20 cellular contexts compared by ENCODE assay signal in the genomic region with DNA sequence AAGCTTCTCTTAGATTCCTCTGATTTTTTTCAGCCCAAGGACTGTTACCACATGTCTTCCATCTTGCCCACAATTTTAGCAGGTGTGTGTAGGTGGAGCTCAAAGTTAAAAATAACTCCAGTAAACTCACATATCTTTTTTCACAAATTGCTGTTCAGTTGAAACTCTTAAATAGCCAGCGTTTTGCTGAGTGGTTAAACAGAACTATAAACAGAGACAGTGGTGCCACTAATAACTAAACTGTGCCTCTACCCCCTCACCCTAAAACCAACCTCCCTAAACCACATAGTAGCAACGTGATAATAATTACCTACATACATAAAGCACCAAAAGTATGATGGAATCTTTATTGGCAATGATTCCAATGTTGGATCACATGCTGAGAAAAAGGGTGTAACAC.
A peak's percentile ranks its signal among the peaks of the same experiment; 100 is the strongest.
DNase-seq lines count a peak whose midpoint lies in the region; ATAC-seq and TF ChIP-seq lines count a peak whose summit lies in the region.
"Had no signal": no experiment of that assay in that cellular context is flagged by ENCODE, and none has a peak within 500 bp of the region (broad histone marks: within the 10 kb centered on the region; RNA-seq: fewer than 3 reads in every experiment).

No MANE protein-coding gene starts in this region.

- 15% methylated on average over 2 of the region's 2 CpGs for WGBS in SK-N-SH (ENCODE audit: low lambda C conversion rate)

- no peaks in the 10 kb centered on the region for H3F3A ChIP-seq in SK-N-SH (replicated peaks; ENCODE audit: insufficient read depth)

- H2AFZ ChIP-seq in SK-N-SH (ENCODE audit: low read depth) = no peak overlapping the region

- H3K9me2 ChIP-seq in SK-N-SH = no peaks in the 10 kb centered on the region

- DNase-seq in Jurkat, Clone E6-1 (ENCODE audit: low read depth, low spot score) = peak; percentile 2
- DNase-seq in SK-N-SH (no peak), GF-D8 (lab: John Stamatoyannopoulos, UW) (no peak), NCI-H345 treated with DMSO at 0.1 percent for 48 hours (lab: John Stamatoyannopoulos, UW; ENCODE audit: unreplicated experiment) (no peak), NAMALWA (ENCODE audit: low spot score) (no peak)
- DNase-seq: activated CD4-positive, alpha-beta T cell treated with anti-CD3 and anti-CD28 coated beads for 48 hours; body of pancreas; effector CD4-positive, alpha-beta T cell; kidney; NCI-H1417 treated with DMSO at 0.1 percent for 48 hours; NK-92 treated with Interleukin-12 subunit alpha and Interleukin-12 subunit beta, amount 100 ng/mL, for 24 hours; retina; stimulated activated CD4-positive, alpha-beta T cell treated with anti-CD3 and anti-CD28 coated beads, Interleukin-4, amount 100 ng/mL, for 24 hours; stomach had no signal

- no peak overlapping the region for H3K27ac ChIP-seq in SK-N-SH (ENCODE audit: low read depth in 2 of 2, low read length in 1 of 2)
- H3K27ac ChIP-seq: BLaER1 treated with 17β-estradiol and CSF1 and Interleukin-3, amounts not matched to agents 10 nM and 100 nM; body of pancreas; SK-N-MC; stomach had no signal

- no peak overlapping the region for H3K4me3 ChIP-seq in Jurkat, Clone E6-1 (ENCODE audit: low read length)
- H3K4me3 ChIP-seq in SK-N-SH (ENCODE audit: low read depth in 2 of 2, low read length in 1 of 2) = no peak overlapping the region
- H3K4me3 ChIP-seq: BLaER1 treated with 17β-estradiol and CSF1 and Interleukin-3, amounts not matched to agents 10 nM and 100 nM; body of pancreas; SK-N-MC; stomach had no signal

- H3K9me3 ChIP-seq in SK-N-SH = no peaks in the 10 kb centered on the region
- H3K9me3 ChIP-seq: body of pancreas had no signal

- no peaks in the 10 kb centered on the region for H3K4me1 ChIP-seq in SK-N-SH (ENCODE audit: control insufficient read depth in 1 of 2, insufficient read depth in 2 of 2, low read depth in 1 of 2, low read length in 1 of 2)
- H3K4me1 ChIP-seq: body of pancreas, stomach had no signal

- no peak overlapping the region for H3K9ac ChIP-seq in SK-N-SH
- H3K9ac ChIP-seq: BLaER1 treated with 17β-estradiol and CSF1 and Interleukin-3, amounts not matched to agents 10 nM and 100 nM had no signal

- no peaks in the 10 kb centered on the region for H3K27me3 ChIP-seq in SK-N-SH (ENCODE audit: insufficient read depth)
- H3K27me3 ChIP-seq: BLaER1 treated with 17β-estradiol and CSF1 and Interleukin-3, amounts not matched to agents 10 nM and 100 nM; body of pancreas; stomach had no signal

- TF ChIP-seq CTCF in SK-N-SH (IDR thresholded peaks at IDR 0.05) = no peak

- H4K20me1 ChIP-seq in SK-N-SH (ENCODE audit: insufficient read depth) = no peaks in the 10 kb centered on the region
- H4K20me1 ChIP-seq: BLaER1 treated with 17β-estradiol and CSF1 and Interleukin-3, amounts not matched to agents 10 nM and 100 nM had no signal

- TF ChIP-seq EP300 in SK-N-SH (IDR thresholded peaks at IDR 0.05; ENCODE audit: borderline replicate concordance in 1 of 2, low read depth in 1 of 2, low read length in 1 of 2) = no peak

- CTCF ChIA-PET in SK-N-SH (lab: Yijun Ruan, JAX) = interaction anchor here (0.7 to 0.8 kb wide), 2 partner anchors 279 to 524 kb away, joined by 3 read pairs; no protein-coding TSS in a partner anchor

- no peak for TF ChIP-seq RAD21 in SK-N-SH (IDR thresholded peaks at IDR 0.05; ENCODE audit: low read length)

- H3K4me2 ChIP-seq in SK-N-SH = no peak overlapping the region

- no peaks in the 10 kb centered on the region for H3K79me2 ChIP-seq in SK-N-SH (ENCODE audit: insufficient read depth)

- H3K36me3 ChIP-seq in SK-N-SH (replicated peaks in 1 of 2; ENCODE audit: control insufficient read depth in 1 of 2, insufficient read depth in 2 of 2, low read length in 1 of 2) = no peaks in the 10 kb centered on the region
- H3K36me3 ChIP-seq: BLaER1 treated with 17β-estradiol and CSF1 and Interleukin-3, amounts not matched to agents 10 nM and 100 nM; stomach had no signal

- POLR2A ChIA-PET in SK-N-SH (lab: Yijun Ruan, JAX) = no interaction called here

- ATAC-seq in GM18858 (IDR thresholded peaks at IDR 0.05; ENCODE audit: unreplicated experiment) = peak; percentile 83
- ATAC-seq in GM21423 (IDR thresholded peaks at IDR 0.05; ENCODE audit: unreplicated experiment) = peak; percentile 85
- ATAC-seq in HG02973 (IDR thresholded peaks at IDR 0.05; ENCODE audit: unreplicated experiment) = peak; percentile 80
- ATAC-seq: body of pancreas, HepG2 had no signal

TF ChIP-seq in SK-N-SH, 30 proteins besides CTCF, POLR2A, EP300 and RAD21:
- TF ChIP-seq, protein P1, sequence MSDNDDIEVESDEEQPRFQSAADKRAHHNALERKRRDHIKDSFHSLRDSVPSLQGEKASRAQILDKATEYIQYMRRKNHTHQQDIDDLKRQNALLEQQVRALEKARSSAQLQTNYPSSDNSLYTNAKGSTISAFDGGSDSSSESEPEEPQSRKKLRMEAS (IDR thresholded peaks at IDR 0.05; ENCODE audit: low read depth) = no peak
- TF ChIP-seq MXI1 (IDR thresholded peaks at IDR 0.05; ENCODE audit: low read depth, low read length) (no peak), TAF1 (IDR thresholded peaks at IDR 0.05; ENCODE audit: borderline replicate concordance, low read depth, low read length) (no peak), TCF12 (IDR thresholded peaks at IDR 0.05) (no peak), SMC3 (IDR thresholded peaks at IDR 0.05; ENCODE audit: low read depth, low read length) (no peak), CHD2 (IDR thresholded peaks at IDR 0.05; ENCODE audit: low read length, partially characterized antibody) (no peak), SIN3A (IDR thresholded peaks at IDR 0.05; ENCODE audit: borderline replicate concordance, low read depth, low read length) (no peak), FOXJ3 (CRISPR knock-in tag; IDR thresholded peaks at IDR 0.05) (no peak), GATA2 (CRISPR knock-in tag; IDR thresholded peaks at IDR 0.05) (no peak), EZH2phosphoT487 (IDR thresholded peaks at IDR 0.05; ENCODE audit: borderline replicate concordance, low read depth) (no peak), RFX5 (IDR thresholded peaks at IDR 0.05; ENCODE audit: low read length) (no peak)
- TF ChIP-seq, protein P2, sequence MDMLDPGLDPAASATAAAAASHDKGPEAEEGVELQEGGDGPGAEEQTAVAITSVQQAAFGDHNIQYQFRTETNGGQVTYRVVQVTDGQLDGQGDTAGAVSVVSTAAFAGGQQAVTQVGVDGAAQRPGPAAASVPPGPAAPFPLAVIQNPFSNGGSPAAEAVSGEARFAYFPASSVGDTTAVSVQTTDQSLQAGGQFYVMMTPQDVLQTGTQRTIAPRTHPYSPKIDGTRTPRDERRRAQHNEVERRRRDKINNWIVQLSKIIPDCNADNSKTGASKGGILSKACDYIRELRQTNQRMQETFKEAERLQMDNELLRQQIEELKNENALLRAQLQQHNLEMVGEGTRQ (IDR thresholded peaks at IDR 0.05; ENCODE audit: borderline replicate concordance, low read depth, low read length) = no peak
- TF ChIP-seq, protein P3, sequence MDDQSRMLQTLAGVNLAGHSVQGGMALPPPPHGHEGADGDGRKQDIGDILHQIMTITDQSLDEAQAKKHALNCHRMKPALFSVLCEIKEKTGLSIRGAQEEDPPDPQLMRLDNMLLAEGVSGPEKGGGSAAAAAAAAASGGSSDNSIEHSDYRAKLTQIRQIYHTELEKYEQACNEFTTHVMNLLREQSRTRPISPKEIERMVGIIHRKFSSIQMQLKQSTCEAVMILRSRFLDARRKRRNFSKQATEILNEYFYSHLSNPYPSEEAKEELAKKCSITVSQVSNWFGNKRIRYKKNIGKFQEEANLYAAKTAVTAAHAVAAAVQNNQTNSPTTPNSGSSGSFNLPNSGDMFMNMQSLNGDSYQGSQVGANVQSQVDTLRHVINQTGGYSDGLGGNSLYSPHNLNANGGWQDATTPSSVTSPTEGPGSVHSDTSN (IDR thresholded peaks at IDR 0.05) = no peak
